ENCODE assay signal across 8 cellular contexts in genomic region chr10:104349623-104350142, GRCh38. TPM values are rescaled to one million over a fixed set of nuclear protein-coding genes. Genes with fewer than 3 reads are reported as not detected.
DNase-seq lines count a peak whose midpoint lies in the region; ATAC-seq and TF ChIP-seq lines count a peak whose summit lies in the region.

No MANE protein-coding gene starts in this region.

- TF ChIP-seq CTCF in GM06990 (IDR thresholded peaks at IDR 0.05; ENCODE audit: insufficient read depth, low read length, poor library complexity, severe bottlenecking) = no peak
- no peak for TF ChIP-seq CTCF in psoas muscle (IDR thresholded peaks at IDR 0.05)

- H3K9me3 ChIP-seq in GM23248 (ENCODE audit: low read depth) = no peaks in the 10 kb centered on the region
- no peaks in the 10 kb centered on the region for H3K9me3 ChIP-seq in duodenal mucosa (ENCODE audit: control insufficient read depth in 1 of 2, low read length in 2 of 2)
- no peaks in the 10 kb centered on the region for H3K9me3 ChIP-seq in psoas muscle

- H3K27me3 Mint-ChIP-seq in activated naive CD8-positive, alpha-beta T cell treated with anti-CD3 and anti-CD28 coated beads, Interleukin-2, amount 50 U/mL, for 24 hours = no peaks in the 10 kb centered on the region

- peaks cover 39% of the 10 kb centered on the region for H3F3A ChIP-seq in GM23248 (ENCODE audit: insufficient read depth)

- H3K79me2 ChIP-seq in GM23248 (ENCODE audit: insufficient read depth) = no peaks in the 10 kb centered on the region

- peak overlapping the region; percentile 90 for H3K27ac ChIP-seq in GM23248
- H3K27ac ChIP-seq in duodenal mucosa (ENCODE audit: low read depth, low read length) = no peak overlapping the region
- peak overlapping the region; percentile 64 for H3K27ac ChIP-seq in psoas muscle

- H3K4me3 ChIP-seq in GM06990 (replicated peaks; ENCODE audit: low read depth, low read length) (peak overlapping the region; percentile 19; the same call in 1 of the 2 replicates), GM23248 (no peak overlapping the region), duodenal mucosa (ENCODE audit: low read depth in 1 of 2, low read length in 2 of 2) (peak overlapping the region; percentile 28 to 38), psoas muscle (peak overlapping the region; percentile 31)

- DNase-seq in GM06990 (ENCODE audit: extremely low read depth, insufficient read length) (peak; percentile 41), GM23248 (peak; percentile 71), LHCN-M2 (ENCODE audit: low read depth) (peak; percentile 34), psoas muscle (no peak), GM19238 (ENCODE audit: insufficient read length, low spot score) (no peak)
- no peak for DNase-seq in activated naive CD8-positive, alpha-beta T cell treated with anti-CD3 and anti-CD28 coated beads, Interleukin-2, amount 50 U/mL, for 24 hours
- no peak for DNase-seq in stimulated activated CD4-positive, alpha-beta T cell treated with anti-CD3 and anti-CD28 coated beads, Interleukin-1b, Interleukin-23, amount 100 ng/mL, for 48 hours

- H3K4me1 Mint-ChIP-seq in activated naive CD8-positive, alpha-beta T cell treated with anti-CD3 and anti-CD28 coated beads, Interleukin-2, amount 50 U/mL, for 24 hours = peaks cover 12% of the 10 kb centered on the region

- WGBS in GM23248 (ENCODE audit: low coverage in 1 of 2, low lambda C conversion rate in 2 of 2, missing lambda C conversion rate in 2 of 2), 2 experiments = 40 to 41% methylated on average over 5 of the region's 5 CpGs
- WGBS in psoas muscle, 3 donors = 44 to 47% (median 45%) methylated on average over 5 of the region's 5 CpGs

- H3K36me3 ChIP-seq in GM06990 (ENCODE audit: control insufficient read depth, insufficient read depth, low read length) = no peaks in the 10 kb centered on the region
- no peaks in the 10 kb centered on the region for H3K36me3 ChIP-seq in GM23248 (ENCODE audit: low read depth)
- H3K36me3 ChIP-seq in duodenal mucosa (ENCODE audit: control insufficient read depth in 1 of 2, insufficient read depth in 2 of 2, low read length in 2 of 2) = no peaks in the 10 kb centered on the region
- no peaks in the 10 kb centered on the region for H3K36me3 ChIP-seq in psoas muscle (ENCODE audit: insufficient read depth in 1 of 2, low read depth in 1 of 2)

- H3K9ac ChIP-seq in GM23248 (peak overlapping the region; percentile 53), duodenal mucosa (ENCODE audit: low read depth in 1 of 2, low read length in 2 of 2) (no peak overlapping the region)

- H3K4me2 ChIP-seq in GM23248 (ENCODE audit: unreplicated experiment) = peak overlapping the region; percentile 60

- in situ Hi-C loops in GM23248 (cut with MboI) = loop anchor here (5.0 to 10.0 kb wide), 2 partner anchors 55 to 302 kb away; no protein-coding TSS in a partner anchor

- H3K4me1 ChIP-seq in GM23248 (ENCODE audit: insufficient read depth) (peaks cover 29% of the 10 kb centered on the region), duodenal mucosa (ENCODE audit: control insufficient read depth in 1 of 2, insufficient read depth in 2 of 2, low read length in 2 of 2) (peaks cover 22 to 30% of the 10 kb centered on the region in 2 donors), psoas muscle (peaks cover 17% of the 10 kb centered on the region)

- no peaks in the 10 kb centered on the region for H3K27me3 ChIP-seq in GM06990 (replicated peaks; ENCODE audit: control insufficient read depth, insufficient read depth, low read length)
- no peaks in the 10 kb centered on the region for H3K27me3 ChIP-seq in GM23248 (replicated peaks; ENCODE audit: insufficient read depth)
- H3K27me3 ChIP-seq in duodenal mucosa (ENCODE audit: control insufficient read depth in 1 of 2, insufficient read depth in 2 of 2, low read length in 2 of 2) = no peaks in the 10 kb centered on the region
- no peaks in the 10 kb centered on the region for H3K27me3 ChIP-seq in psoas muscle (ENCODE audit: insufficient read depth in 3 of 3, low read length in 2 of 3)

- no peaks in the 10 kb centered on the region for H3K36me3 Mint-ChIP-seq in activated naive CD8-positive, alpha-beta T cell treated with anti-CD3 and anti-CD28 coated beads, Interleukin-2, amount 50 U/mL, for 24 hours (ENCODE audit: low read depth)

- no peaks in the 10 kb centered on the region for H3K9me2 ChIP-seq in GM23248 (ENCODE audit: insufficient read depth)

- peak overlapping the region; percentile 57; the same call in 1 of the 2 replicates for H2AFZ ChIP-seq in GM23248

- H3K27ac Mint-ChIP-seq in activated naive CD8-positive, alpha-beta T cell treated with anti-CD3 and anti-CD28 coated beads, Interleukin-2, amount 50 U/mL, for 24 hours = no peak overlapping the region

- intact Hi-C loops in psoas muscle (cut with DNase I) = loop anchor here (1.0 to 5.0 kb wide), 2 partner anchors 57 to 58 kb away; no protein-coding TSS in a partner anchor

- no peaks in the 10 kb centered on the region for H4K20me1 ChIP-seq in GM23248 (ENCODE audit: insufficient read depth)

- ATAC-seq in psoas muscle = peak; percentile 34 to 51 (median 40)
- no peak for ATAC-seq in activated naive CD8-positive, alpha-beta T cell treated with anti-CD3 and anti-CD28 coated beads, Interleukin-2, amount 50 U/mL, for 24 hours

- no peaks in the 10 kb centered on the region for H3K9me3 Mint-ChIP-seq in activated naive CD8-positive, alpha-beta T cell treated with anti-CD3 and anti-CD28 coated beads, Interleukin-2, amount 50 U/mL, for 24 hours

- no peak overlapping the region for H3K4me3 Mint-ChIP-seq in activated naive CD8-positive, alpha-beta T cell treated with anti-CD3 and anti-CD28 coated beads, Interleukin-2, amount 50 U/mL, for 24 hours

RNA-seq across cellular contexts. Expression of gene CFAP58, which starts 4.0 kb away (rescaled TPM):
- under 0.01 and 0.22 TPM in 2 replicates for total RNA-seq in GM23248 (2014; rRNA removed; shearing (Covaris generic))
- polyA plus RNA-seq in GM23248 (2016; fragmentation: Nextera tagmentation; extraction: Ambion mirVana) (0.20 and 0.30 TPM in 2 replicates), psoas muscle (1 to 10 TPM in 1 of 3 donors, under 1 TPM in 2; 0.04 to 1.4 (median 0.07) TPM)
- total RNA-seq in LHCN-M2 (2014; rRNA removed) (1.4 TPM in 2 replicates), psoas muscle (under 1 TPM; 0.21 to 0.74 (median 0.56) TPM)
- polyA plus RNA-seq in LHCN-M2 (2012) = 0.24 TPM

RNA-seq across cellular contexts. Expression of gene ITPRIP, which starts 11.4 kb away (rescaled TPM):
- total RNA-seq in GM23248 (2014; rRNA removed; shearing (Covaris generic)) = 9.6 and 11.3 TPM in 2 replicates
- 24.7 and 27.2 TPM in 2 replicates for polyA plus RNA-seq in GM23248 (2016; fragmentation: Nextera tagmentation; extraction: Ambion mirVana)
- 20.0 and 26.6 TPM in 2 replicates for total RNA-seq in LHCN-M2 (2014; rRNA removed)
- polyA plus RNA-seq in LHCN-M2 (2012) = 9.1 TPM
- total RNA-seq in psoas muscle = 10 to 100 TPM in 1 of 4 donors, 1 to 10 TPM in 3; 7.2 to 25.6 (median 8.6) TPM
- polyA plus RNA-seq in psoas muscle = 100 to 1,000 TPM in 1 of 3 donors, 10 to 100 TPM in 1, 1 to 10 TPM in 1; 6.2 to 118 (median 12.3) TPM

Comparison
In these comparisons a context has a peak if more than half of its experiments do, and no peak if none do; other contexts are left out.
1. DNase-seq: peak in GM06990 (single experiment), GM23248 (single experiment) and LHCN-M2 (single experiment); none in psoas muscle (0 of 2), activated naive CD8-positive, alpha-beta T cell treated with anti-CD3 and anti-CD28 coated beads, Interleukin-2, amount 50 U/mL, for 24 hours (single experiment), stimulated activated CD4-positive, alpha-beta T cell treated with anti-CD3 and anti-CD28 coated beads, Interleukin-1b, Interleukin-23, amount 100 ng/mL, for 48 hours (single experiment) and GM19238 (single experiment).